8 cellular contexts compared by ENCODE assay signal in the genomic region with DNA sequence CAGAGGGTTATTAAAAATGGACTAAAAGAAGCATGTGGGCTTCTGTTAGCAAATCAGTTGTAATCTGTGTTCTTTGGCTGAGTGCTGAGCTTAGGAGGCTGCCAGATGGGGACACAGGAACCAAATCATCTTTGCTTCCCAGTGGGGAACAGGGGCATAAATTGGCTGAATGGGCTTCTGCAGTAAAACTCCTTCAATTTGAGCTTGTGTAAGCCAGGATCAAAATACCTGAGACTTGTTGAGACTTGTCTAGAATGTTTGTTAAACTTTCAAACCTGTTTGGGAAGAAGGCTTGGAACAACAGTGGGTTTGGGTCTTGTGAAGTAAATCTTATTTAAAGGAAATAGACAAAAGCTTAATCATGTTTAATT. TPM values are rescaled to one million over a fixed set of nuclear protein-coding genes. Genes with fewer than 3 reads are reported as not detected.
DNase-seq lines count a peak whose midpoint lies in the region; ATAC-seq and TF ChIP-seq lines count a peak whose summit lies in the region.

No MANE protein-coding gene starts in this region.

- H3K36me3 ChIP-seq in brain microvascular endothelial cell (replicated peaks) (no peaks in the 10 kb centered on the region), testis (ENCODE audit: low read depth, missing control alignments) (no peaks in the 10 kb centered on the region), HAP-1 (replicated peaks) (no peaks in the 10 kb centered on the region)

- intact Hi-C loops in testis (cut with DNase I; ENCODE audit: low total_unique reads): no loop called here

- peak overlapping the region in 1 of 8 donors; percentile 67 for H3K4me3 Mint-ChIP-seq in naive B cell

- H3K4me1 ChIP-seq in testis (peaks cover 8% of the 10 kb centered on the region), HAP-1 (peaks cover 11% of the 10 kb centered on the region)

- peaks cover 71 to 94% (median 84%) of the 10 kb centered on the region in 3 donors for H3K4me1 Mint-ChIP-seq in naive B cell

- H3K4me3 ChIP-seq in brain microvascular endothelial cell (ENCODE audit: low read depth, low read length): no peak overlapping the region
- no peak overlapping the region for H3K4me3 ChIP-seq in testis
- no peak overlapping the region for H3K4me3 ChIP-seq in HAP-1

- in situ Hi-C loops in brain microvascular endothelial cell (cut with HindIII; ENCODE audit: low pct_ligation_motif_present, low sequenced_read_pairs) (no loop called here), HAP-1 (cut with MboI; ENCODE audit: low sequenced_read_pairs) (no loop called here)

- peak; percentile 88 for DNase-seq in DMS 273 treated with DMSO at 0.1 percent for 48 hours (lab: John Stamatoyannopoulos, UW)
- peak; percentile 77 for DNase-seq in NCI-H2081 treated with DMSO at 0.1 percent for 48 hours (lab: John Stamatoyannopoulos, UW)
- DNase-seq in brain microvascular endothelial cell: no peak
- no peak for DNase-seq in naive B cell
- DNase-seq in NCI-H526 (lab: John Stamatoyannopoulos, UW): no peak
- DNase-seq in testis: no peak
- DNase-seq in HAP-1 (ENCODE audit: low spot score in 2 of 2): no peak

- no peaks in the 10 kb centered on the region for H3K27me3 Mint-ChIP-seq in naive B cell

- no peaks in the 10 kb centered on the region for H3K9me3 ChIP-seq in testis
- H3K9me3 ChIP-seq in HAP-1: no peaks in the 10 kb centered on the region

- TF ChIP-seq CTCF in brain microvascular endothelial cell (IDR thresholded peaks at IDR 0.05; ENCODE audit: low read depth, low read length, missing control alignments) (no peak), testis (IDR thresholded peaks at IDR 0.05) (no peak)

- peak overlapping the region; percentile 77 for H3K27ac ChIP-seq in brain microvascular endothelial cell
- peak overlapping the region in 1 of 2 donors; percentile 23 for H3K27ac ChIP-seq in testis

- no peak for TF ChIP-seq POLR2A in testis (IDR thresholded peaks at IDR 0.05)

- H3K27me3 ChIP-seq in brain microvascular endothelial cell (replicated peaks) (no peaks in the 10 kb centered on the region), testis (no peaks in the 10 kb centered on the region), HAP-1 (ENCODE audit: low read depth) (no peaks in the 10 kb centered on the region)

- H3K27ac Mint-ChIP-seq in naive B cell: peak overlapping the region; percentile 7 to 98 (median 84)

- no peaks in the 10 kb centered on the region for H3K36me3 Mint-ChIP-seq in naive B cell

- no peaks in the 10 kb centered on the region for H3K9me3 Mint-ChIP-seq in naive B cell

- no peak for ATAC-seq in naive B cell (ENCODE audit: low read depth in 2 of 2)
- no peak for ATAC-seq in GM21367 (IDR thresholded peaks at IDR 0.05; ENCODE audit: unreplicated experiment)

RNA-seq across cellular contexts. Expression of gene TNFAIP8, which starts 32.2 kb away (rescaled TPM):
- polyA plus RNA-seq in naive B cell (ENCODE audit: low read depth in 6 of 6) (100 to 1,000 TPM; 224 to 432 (median 315) TPM), testis (ENCODE audit: insufficient read depth, low read depth, low replicate concordance) (8.2 TPM)
- total RNA-seq in testis: 10 to 100 TPM in 1 of 2 donors, 1 to 10 TPM in 1; 6.3 to 14.0 TPM

Comparison
In these comparisons a context has a peak if more than half of its experiments do, and no peak if none do; other contexts are left out.
1. DNase-seq: peak in DMS 273 treated with DMSO at 0.1 percent for 48 hours (single experiment) and NCI-H2081 treated with DMSO at 0.1 percent for 48 hours (single experiment); none in brain microvascular endothelial cell (single experiment), naive B cell (single experiment), NCI-H526 (0 of 2), testis (single experiment) and HAP-1 (0 of 2).
2. RNA of gene TNFAIP8, which starts 32.2 kb away (polyA plus RNA-seq): 224 to 432 TPM in naive B cell; 8.2 TPM in testis (single experiment); every median in the first group is over 10 times any median in the second.